2 cellular contexts compared by ENCODE assay signal in the genomic region with DNA sequence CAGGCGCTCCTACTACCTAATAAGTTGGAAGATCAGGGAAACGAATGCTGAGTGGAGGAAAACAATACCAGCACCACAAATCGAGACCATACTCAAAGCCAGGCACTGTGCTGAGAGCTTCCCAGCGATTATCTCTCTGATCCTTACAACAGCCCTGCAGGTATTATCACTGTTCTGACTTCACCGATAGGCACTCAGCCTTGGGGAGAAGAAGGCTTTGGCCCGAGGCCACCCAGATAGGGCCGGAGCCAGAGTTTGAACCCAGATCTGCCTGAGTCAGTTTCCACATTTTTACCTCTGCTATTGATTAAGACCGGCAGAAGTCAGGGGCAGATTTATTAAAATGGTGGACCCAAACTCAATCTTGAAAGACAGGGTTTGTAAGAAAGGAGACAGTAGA.
TF ChIP-seq lines count a peak whose summit lies in the region.

No MANE protein-coding gene starts in this region.

TF ChIP-seq in GM23338, 12 proteins besides CTCF, POLR2A, EP300 and RAD21 (continued from another document):
- TF ChIP-seq EZH2 (IDR thresholded peaks at IDR 0.05; ENCODE audit: low read depth, unreplicated experiment) = no peak
- TF ChIP-seq EZH2phosphoT487 (IDR thresholded peaks at IDR 0.05; ENCODE audit: unreplicated experiment) = no peak
- TF ChIP-seq STAT1 (IDR thresholded peaks at IDR 0.05; ENCODE audit: unreplicated experiment) = no peak
- TF ChIP-seq, protein P1, sequence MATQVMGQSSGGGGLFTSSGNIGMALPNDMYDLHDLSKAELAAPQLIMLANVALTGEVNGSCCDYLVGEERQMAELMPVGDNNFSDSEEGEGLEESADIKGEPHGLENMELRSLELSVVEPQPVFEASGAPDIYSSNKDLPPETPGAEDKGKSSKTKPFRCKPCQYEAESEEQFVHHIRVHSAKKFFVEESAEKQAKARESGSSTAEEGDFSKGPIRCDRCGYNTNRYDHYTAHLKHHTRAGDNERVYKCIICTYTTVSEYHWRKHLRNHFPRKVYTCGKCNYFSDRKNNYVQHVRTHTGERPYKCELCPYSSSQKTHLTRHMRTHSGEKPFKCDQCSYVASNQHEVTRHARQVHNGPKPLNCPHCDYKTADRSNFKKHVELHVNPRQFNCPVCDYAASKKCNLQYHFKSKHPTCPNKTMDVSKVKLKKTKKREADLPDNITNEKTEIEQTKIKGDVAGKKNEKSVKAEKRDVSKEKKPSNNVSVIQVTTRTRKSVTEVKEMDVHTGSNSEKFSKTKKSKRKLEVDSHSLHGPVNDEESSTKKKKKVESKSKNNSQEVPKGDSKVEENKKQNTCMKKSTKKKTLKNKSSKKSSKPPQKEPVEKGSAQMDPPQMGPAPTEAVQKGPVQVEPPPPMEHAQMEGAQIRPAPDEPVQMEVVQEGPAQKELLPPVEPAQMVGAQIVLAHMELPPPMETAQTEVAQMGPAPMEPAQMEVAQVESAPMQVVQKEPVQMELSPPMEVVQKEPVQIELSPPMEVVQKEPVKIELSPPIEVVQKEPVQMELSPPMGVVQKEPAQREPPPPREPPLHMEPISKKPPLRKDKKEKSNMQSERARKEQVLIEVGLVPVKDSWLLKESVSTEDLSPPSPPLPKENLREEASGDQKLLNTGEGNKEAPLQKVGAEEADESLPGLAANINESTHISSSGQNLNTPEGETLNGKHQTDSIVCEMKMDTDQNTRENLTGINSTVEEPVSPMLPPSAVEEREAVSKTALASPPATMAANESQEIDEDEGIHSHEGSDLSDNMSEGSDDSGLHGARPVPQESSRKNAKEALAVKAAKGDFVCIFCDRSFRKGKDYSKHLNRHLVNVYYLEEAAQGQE (IDR thresholded peaks at IDR 0.05; ENCODE audit: unreplicated experiment) = no peak

TF ChIP-seq in K562, 482 proteins besides CTCF, POLR2A, EP300 and RAD21:
- TF ChIP-seq ZNF175 (CRISPR knock-in tag; IDR thresholded peaks at IDR 0.05; ENCODE audit: low read depth) = no peak
- no peak for TF ChIP-seq BRCA1 (IDR thresholded peaks at IDR 0.05)
- no peak for TF ChIP-seq BRCA1 (CRISPR knock-in tag; IDR thresholded peaks at IDR 0.05)
- TF ChIP-seq, protein P2, sequence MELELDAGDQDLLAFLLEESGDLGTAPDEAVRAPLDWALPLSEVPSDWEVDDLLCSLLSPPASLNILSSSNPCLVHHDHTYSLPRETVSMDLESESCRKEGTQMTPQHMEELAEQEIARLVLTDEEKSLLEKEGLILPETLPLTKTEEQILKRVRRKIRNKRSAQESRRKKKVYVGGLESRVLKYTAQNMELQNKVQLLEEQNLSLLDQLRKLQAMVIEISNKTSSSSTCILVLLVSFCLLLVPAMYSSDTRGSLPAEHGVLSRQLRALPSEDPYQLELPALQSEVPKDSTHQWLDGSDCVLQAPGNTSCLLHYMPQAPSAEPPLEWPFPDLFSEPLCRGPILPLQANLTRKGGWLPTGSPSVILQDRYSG (tag; conservative IDR thresholded peaks at IDR 0.05; ENCODE audit: low read depth) = no peak
- no peak for TF ChIP-seq SMARCB1 (IDR thresholded peaks at IDR 0.05; ENCODE audit: insufficient read length, low read depth)
- TF ChIP-seq ZNF263 (CRISPR knock-in tag; IDR thresholded peaks at IDR 0.05; ENCODE audit: borderline replicate concordance) = peak; percentile 2; the same call in 1 of the 2 replicates
- no peak for TF ChIP-seq PURB (CRISPR knock-in tag; IDR thresholded peaks at IDR 0.05; ENCODE audit: low read depth)
- no peak for TF ChIP-seq SIN3B (IDR thresholded peaks at IDR 0.05; ENCODE audit: low read depth)
- TF ChIP-seq ATF4 (CRISPR knock-in tag; IDR thresholded peaks at IDR 0.05) = no peak
TF ChIP-seq in K562: peak in this region for 1.
